In genomic region chr13:80528733-80529132, GRCh38 we compare ENCODE assay signal across 24 cellular contexts.
"Had no signal": no experiment of that assay in that cellular context is flagged by ENCODE, and none has a peak within 500 bp of the region (broad histone marks: within the 10 kb centered on the region; RNA-seq: fewer than 3 reads in every experiment).

No MANE protein-coding gene starts in this region.

- ATAC-seq: foreskin keratinocyte, gastroesophageal sphincter, heart left ventricle, left cardiac atrium, left lung, left ventricle myocardium superior, lower lobe of right lung had no signal

- H2AFZ ChIP-seq: hepatocyte had no signal

- H3K4me3 ChIP-seq: coronary artery, dorsolateral prefrontal cortex, esophagus muscularis mucosa, gastroesophageal sphincter, heart left ventricle, hepatocyte, left lung, lower lobe of right lung had no signal

- H3K4me1 ChIP-seq: esophagus muscularis mucosa, foreskin keratinocyte, gastroesophageal sphincter, left lung, lower lobe of right lung had no signal

- DNase-seq: dermis blood vessel endothelial cell; dorsolateral prefrontal cortex; effector CD4-positive, alpha-beta T cell; effector memory CD4-positive, alpha-beta T cell; foreskin keratinocyte; heart left ventricle; hypothalamus; immature natural killer cell; left cardiac atrium; left lung; left ventricle myocardium superior; lower lobe of right lung; mammary epithelial cell; mesendoderm; midbrain had no signal

- H3K36me3 ChIP-seq: esophagus muscularis mucosa, gastroesophageal sphincter, heart left ventricle, left lung, lower lobe of right lung had no signal

- H3K27me3 ChIP-seq: dorsolateral prefrontal cortex, esophagus muscularis mucosa, foreskin keratinocyte, gastroesophageal sphincter, heart left ventricle, hepatocyte, left lung had no signal

- H3K4me2 ChIP-seq: hepatocyte had no signal

- H3K79me2 ChIP-seq: hepatocyte had no signal

- FAIRE-seq: colon, endothelial cell of umbilical vein, frontal cortex, islet of Langerhans, keratinocyte had no signal

- H3K27ac ChIP-seq: coronary artery, dorsolateral prefrontal cortex, esophagus muscularis mucosa, foreskin keratinocyte, gastroesophageal sphincter, heart left ventricle, hepatocyte, left lung, lower lobe of right lung had no signal
